Comparison of ENCODE assay signal across 24 cellular contexts in genomic region chr6:7649037-7649810, GRCh38.
DNase-seq lines count a peak whose midpoint lies in the region; ATAC-seq and TF ChIP-seq lines count a peak whose summit lies in the region.
"Had no signal": no experiment of that assay in that cellular context is flagged by ENCODE, and none has a peak within 500 bp of the region (broad histone marks: within the 10 kb centered on the region; RNA-seq: fewer than 3 reads in every experiment).

No MANE protein-coding gene starts in this region.

- no peak overlapping the region for H3K4me3 ChIP-seq in NB4 (ENCODE audit: low read depth, low read length)
- H3K4me3 ChIP-seq: dorsolateral prefrontal cortex, left lung, pancreas, right atrium auricular region had no signal

- peak; percentile 68 for ATAC-seq in GM18498 (IDR thresholded peaks at IDR 0.05; ENCODE audit: unreplicated experiment)
- peak; percentile 66 for ATAC-seq in HG02885 (IDR thresholded peaks at IDR 0.05; ENCODE audit: poor library complexity, unreplicated experiment)
- ATAC-seq in activated naive CD8-positive, alpha-beta T cell treated with anti-CD3 and anti-CD28 coated beads, Interleukin-2, amount 50 U/mL, for 24 hours = no peak
- no peak for ATAC-seq in HG03139 (IDR thresholded peaks at IDR 0.05; ENCODE audit: unreplicated experiment)
- no peak for ATAC-seq in GM19455 (IDR thresholded peaks at IDR 0.05; ENCODE audit: unreplicated experiment)
- ATAC-seq: left lung; natural killer cell treated with Interleukin-12 subunit alpha and Interleukin-12 subunit beta and Interleukin-15 and Interleukin-18, amount 100 ng/mL, for 72 hours; pancreas; stimulated activated naive CD8-positive, alpha-beta T cell treated with anti-CD3 and anti-CD28 coated beads, Interleukin-15, Interleukin-2, amounts not matched to agents 100 U/mL and 50 U/mL, for 24 hours had no signal

- no peaks in the 10 kb centered on the region for H3K27me3 Mint-ChIP-seq in activated naive CD8-positive, alpha-beta T cell treated with anti-CD3 and anti-CD28 coated beads, Interleukin-2, amount 50 U/mL, for 24 hours
- H3K27me3 Mint-ChIP-seq: activated naive CD8-positive, alpha-beta T cell treated with anti-CD3 and anti-CD28 coated beads, Interleukin-2, amount 10 ng/mL, durations not matched to agents 7 days and 5 days had no signal

- peak; percentile 50 for DNase-seq in NB4 (ENCODE audit: low read depth)
- peak; percentile 25 for DNase-seq in germinal center (ENCODE audit: low spot score)
- no peak for DNase-seq in activated naive CD8-positive, alpha-beta T cell treated with anti-CD3 and anti-CD28 coated beads, Interleukin-2, amount 50 U/mL, for 24 hours
- no peak for DNase-seq in activated CD4-positive, CD25-positive, alpha-beta regulatory T cell (lab: John Stamatoyannopoulos, UW)
- DNase-seq: activated CD4-positive, alpha-beta T cell treated with anti-CD3 and anti-CD28 coated beads, Interleukin-2, amount 50 U/mL, for 48 hours; activated CD8-positive, alpha-beta memory T cell treated with anti-CD3 and anti-CD28 coated beads, Interleukin-2, amount 50 U/mL, for 48 hours; activated naive CD8-positive, alpha-beta T cell treated with anti-CD3 and anti-CD28 coated beads, Interleukin-2, amount 10 ng/mL, durations not matched to agents 7 days and 5 days; dorsolateral prefrontal cortex; GDM1; head of caudate nucleus; left lung; NCI-H2171; pancreas; Right ventricle myocardium superior; stimulated activated CD4-positive, alpha-beta T cell treated with anti-CD3 and anti-CD28 coated beads, Interleukin-4, amount 100 ng/mL, for 24 hours; stimulated activated naive CD8-positive, alpha-beta T cell treated with anti-CD3 and anti-CD28 coated beads, Interleukin-15, Interleukin-2, amounts not matched to agents 100 U/mL and 50 U/mL, for 24 hours had no signal

- no peak overlapping the region for H3K27ac Mint-ChIP-seq in activated naive CD8-positive, alpha-beta T cell treated with anti-CD3 and anti-CD28 coated beads, Interleukin-2, amount 50 U/mL, for 24 hours
- H3K27ac Mint-ChIP-seq: activated naive CD8-positive, alpha-beta T cell treated with anti-CD3 and anti-CD28 coated beads, Interleukin-2, amount 10 ng/mL, durations not matched to agents 7 days and 5 days; activated T-helper 2 cell treated with anti-CD3 and anti-CD28 coated beads, Interferon-gamma antibody, Interleukin-2, Interleukin-4, amounts not matched to agents 10 μg/mL and 5 μg/mL and 100 μg/mL, durations not matched to agents 14 hours and 24 hours and 36 hours; mesothelial cell of epicardium; natural killer cell treated with Interleukin-12 subunit alpha and Interleukin-12 subunit beta and Interleukin-15 and Interleukin-18, amount 100 ng/mL, for 72 hours had no signal

- no peak for TF ChIP-seq POLR2A in NB4 (IDR thresholded peaks at IDR 0.05; ENCODE audit: extremely low read depth, insufficient read length)

- H3K36me3 Mint-ChIP-seq in activated naive CD8-positive, alpha-beta T cell treated with anti-CD3 and anti-CD28 coated beads, Interleukin-2, amount 50 U/mL, for 24 hours (ENCODE audit: low read depth) = no peaks in the 10 kb centered on the region
- H3K36me3 Mint-ChIP-seq: mesothelial cell of epicardium; natural killer cell treated with Interleukin-12 subunit alpha and Interleukin-12 subunit beta and Interleukin-15 and Interleukin-18, amount 100 ng/mL, for 72 hours had no signal

- peaks cover 10% of the 10 kb centered on the region for H3K4me1 Mint-ChIP-seq in activated naive CD8-positive, alpha-beta T cell treated with anti-CD3 and anti-CD28 coated beads, Interleukin-2, amount 50 U/mL, for 24 hours
- H3K4me1 Mint-ChIP-seq: mesothelial cell of epicardium had no signal

- H3K4me3 Mint-ChIP-seq in activated naive CD8-positive, alpha-beta T cell treated with anti-CD3 and anti-CD28 coated beads, Interleukin-2, amount 50 U/mL, for 24 hours = no peak overlapping the region
- H3K4me3 Mint-ChIP-seq: activated naive CD8-positive, alpha-beta T cell treated with anti-CD3 and anti-CD28 coated beads, Interleukin-2, amount 10 ng/mL, durations not matched to agents 7 days and 5 days; mesothelial cell of epicardium; natural killer cell treated with Interleukin-12 subunit alpha and Interleukin-12 subunit beta and Interleukin-15 and Interleukin-18, amount 100 ng/mL, for 72 hours had no signal

- no peaks in the 10 kb centered on the region for H3K9me3 Mint-ChIP-seq in activated naive CD8-positive, alpha-beta T cell treated with anti-CD3 and anti-CD28 coated beads, Interleukin-2, amount 50 U/mL, for 24 hours
- H3K9me3 Mint-ChIP-seq: activated naive CD8-positive, alpha-beta T cell treated with anti-CD3 and anti-CD28 coated beads, Interleukin-2, amount 10 ng/mL, durations not matched to agents 7 days and 5 days; activated T-helper 2 cell treated with anti-CD3 and anti-CD28 coated beads, Interferon-gamma antibody, Interleukin-2, Interleukin-4, amounts not matched to agents 10 μg/mL and 5 μg/mL and 100 μg/mL, durations not matched to agents 14 hours and 24 hours and 36 hours; mesothelial cell of epicardium; natural killer cell treated with Interleukin-12 subunit alpha and Interleukin-12 subunit beta and Interleukin-15 and Interleukin-18, amount 100 ng/mL, for 72 hours had no signal

- TF ChIP-seq CTCF in NB4 (IDR thresholded peaks at IDR 0.05; ENCODE audit: low read depth, low read length) = no peak

Comparison
In these comparisons a context has a peak if more than half of its experiments do, and no peak if none do; other contexts are left out.
1. ATAC-seq: peak in GM18498 (single experiment) and HG02885 (single experiment); none in activated naive CD8-positive, alpha-beta T cell treated with anti-CD3 and anti-CD28 coated beads, Interleukin-2, amount 50 U/mL, for 24 hours (single experiment), HG03139 (single experiment) and GM19455 (single experiment).
2. DNase-seq: peak in NB4 (single experiment) and germinal center (single experiment); none in activated naive CD8-positive, alpha-beta T cell treated with anti-CD3 and anti-CD28 coated beads, Interleukin-2, amount 50 U/mL, for 24 hours (single experiment) and activated CD4-positive, CD25-positive, alpha-beta regulatory T cell (0 of 4).